ENCODE assay signal across 27 cellular contexts in the genomic region with DNA sequence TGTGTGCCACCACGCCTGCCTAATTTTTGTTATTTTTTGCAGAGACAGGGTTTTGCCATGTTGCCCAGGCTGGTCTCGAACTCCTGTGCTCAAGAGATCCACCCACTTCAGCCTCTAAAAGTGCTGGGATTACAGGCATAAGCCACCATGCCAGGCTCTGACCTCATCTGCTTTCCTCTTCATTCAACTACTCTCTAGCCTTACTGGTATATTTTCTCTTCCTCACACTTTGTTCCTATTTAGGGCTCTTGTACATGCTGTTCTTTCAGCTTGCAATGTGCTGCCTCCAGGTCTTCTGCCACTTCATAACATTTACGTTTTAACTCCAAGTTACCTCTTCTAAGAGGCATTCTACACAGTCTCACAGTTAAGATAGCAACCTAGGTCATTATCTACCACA. TPM values are rescaled to one million over a fixed set of nuclear protein-coding genes. Genes with fewer than 3 reads are reported as not detected.
DNase-seq lines count a peak whose midpoint lies in the region; ATAC-seq and TF ChIP-seq lines count a peak whose summit lies in the region.
"Had no signal": no experiment of that assay in that cellular context is flagged by ENCODE, and none has a peak within 500 bp of the region (broad histone marks: within the 10 kb centered on the region; RNA-seq: fewer than 3 reads in every experiment).

No MANE protein-coding gene starts in this region.

- peaks cover 32% of the 10 kb centered on the region for H3K4me1 ChIP-seq in psoas muscle
- H3K4me1 ChIP-seq: Peyer's patch had no signal

- no peak overlapping the region for H3K4me3 ChIP-seq in psoas muscle
- H3K4me3 ChIP-seq: GM23248, ovary, Peyer's patch, right lobe of liver, transverse colon had no signal

- 54 to 83% (median 68%) methylated on average over 3 of the region's 3 CpGs for WGBS in psoas muscle, 3 donors

- peaks cover 9 to 13% of the 10 kb centered on the region in 2 donors for H3K4me1 Mint-ChIP-seq in natural killer cell treated with Interleukin-12 subunit alpha and Interleukin-12 subunit beta and Interleukin-15 and Interleukin-18, amount 100 ng/mL, for 72 hours (ENCODE audit: low read depth in 2 of 2)
- H3K4me1 Mint-ChIP-seq in stimulated activated effector memory CD8-positive, alpha-beta T cell treated with anti-CD3 and anti-CD28 coated beads, Interleukin-12 subunit alpha, Interleukin-12 subunit beta, amount 100 ng/mL, for 72 hours: peaks cover 33% of the 10 kb centered on the region

- intact Hi-C loops in left ventricle myocardium superior (cut with micrococcal nuclease) (no loop called here), psoas muscle (cut with DNase I) (no loop called here)

- TF ChIP-seq CTCF in psoas muscle (IDR thresholded peaks at IDR 0.05): no peak

- H3K9me3 ChIP-seq in psoas muscle: no peaks in the 10 kb centered on the region
- H3K9me3 ChIP-seq: ovary, Peyer's patch, right lobe of liver, transverse colon had no signal

- no peaks in the 10 kb centered on the region for H3K27me3 ChIP-seq in psoas muscle (ENCODE audit: insufficient read depth in 3 of 3, low read length in 2 of 3)
- H3K27me3 ChIP-seq: ovary, Peyer's patch, right lobe of liver, transverse colon had no signal

- no peaks in the 10 kb centered on the region for H3K27me3 Mint-ChIP-seq in natural killer cell treated with Interleukin-12 subunit alpha and Interleukin-12 subunit beta and Interleukin-15 and Interleukin-18, amount 100 ng/mL, for 72 hours

- no peaks in the 10 kb centered on the region for H3K36me3 Mint-ChIP-seq in natural killer cell treated with Interleukin-12 subunit alpha and Interleukin-12 subunit beta and Interleukin-15 and Interleukin-18, amount 100 ng/mL, for 72 hours
- H3K36me3 Mint-ChIP-seq in stimulated activated effector memory CD8-positive, alpha-beta T cell treated with anti-CD3 and anti-CD28 coated beads, Interleukin-12 subunit alpha, Interleukin-12 subunit beta, amount 100 ng/mL, for 72 hours: no peaks in the 10 kb centered on the region
- H3K36me3 Mint-ChIP-seq: natural killer cell had no signal

- peaks cover 3% of the 10 kb centered on the region for H3K9me3 Mint-ChIP-seq in natural killer cell treated with Interleukin-12 subunit alpha and Interleukin-12 subunit beta and Interleukin-15 and Interleukin-18, amount 100 ng/mL, for 72 hours
- no peaks in the 10 kb centered on the region for H3K9me3 Mint-ChIP-seq in stimulated activated effector memory CD8-positive, alpha-beta T cell treated with anti-CD3 and anti-CD28 coated beads, Interleukin-12 subunit alpha, Interleukin-12 subunit beta, amount 100 ng/mL, for 72 hours
- H3K9me3 Mint-ChIP-seq: activated naive CD4-positive, alpha-beta T cell treated with anti-CD3 and anti-CD28 coated beads for 36 hours; activated T-cell treated with anti-CD3 and anti-CD28 coated beads, Interleukin-2, amount 50 U/mL, for 4 hours; natural killer cell; T-helper 1 cell treated with Interleukin-12 subunit alpha and Interleukin-12 subunit beta and Interleukin-4 antibody, amounts not matched to agents 30 μg/mL and 1 μg/mL, for 36 hours had no signal

- peak overlapping the region; percentile 66 for H3K27ac ChIP-seq in caudate nucleus (ENCODE audit: low read depth, low read length)
- H3K27ac ChIP-seq in psoas muscle: peak overlapping the region; percentile 31
- H3K27ac ChIP-seq: GM23248, ovary, Peyer's patch, right lobe of liver, transverse colon had no signal

- no peak overlapping the region for H3K4me3 Mint-ChIP-seq in natural killer cell treated with Interleukin-12 subunit alpha and Interleukin-12 subunit beta and Interleukin-15 and Interleukin-18, amount 100 ng/mL, for 72 hours
- no peak overlapping the region for H3K4me3 Mint-ChIP-seq in stimulated activated effector memory CD8-positive, alpha-beta T cell treated with anti-CD3 and anti-CD28 coated beads, Interleukin-12 subunit alpha, Interleukin-12 subunit beta, amount 100 ng/mL, for 72 hours
- H3K4me3 Mint-ChIP-seq: activated naive CD4-positive, alpha-beta T cell treated with anti-CD3 and anti-CD28 coated beads for 36 hours; activated T-cell treated with anti-CD3 and anti-CD28 coated beads, Interleukin-2, amount 50 U/mL, for 4 hours; natural killer cell; T-helper 1 cell treated with Interleukin-12 subunit alpha and Interleukin-12 subunit beta and Interleukin-4 antibody, amounts not matched to agents 30 μg/mL and 1 μg/mL, for 36 hours had no signal

- peak; percentile 94 for ATAC-seq in left ventricle myocardium superior
- ATAC-seq in psoas muscle: peak in 3 of 4 donors; percentile 85 to 95 (median 92)
- ATAC-seq in natural killer cell treated with Interleukin-12 subunit alpha and Interleukin-12 subunit beta and Interleukin-15 and Interleukin-18, amount 100 ng/mL, for 72 hours: no peak
- no peak for ATAC-seq in HG03097 (IDR thresholded peaks at IDR 0.05; ENCODE audit: low FRiP score, unreplicated experiment)
- no peak for ATAC-seq in stimulated activated effector memory CD8-positive, alpha-beta T cell treated with anti-CD3 and anti-CD28 coated beads, Interleukin-12 subunit alpha, Interleukin-12 subunit beta, amount 100 ng/mL, for 72 hours
- no peak for ATAC-seq in HG03442 (IDR thresholded peaks at IDR 0.05; ENCODE audit: unreplicated experiment)
- ATAC-seq: activated T-cell treated with anti-CD3 and anti-CD28 coated beads, Interleukin-2, amount 50 U/mL, for 4 hours; natural killer cell; stimulated activated naive CD8-positive, alpha-beta T cell treated with anti-CD3 and anti-CD28 coated beads, Interleukin-15, Interleukin-2, amounts not matched to agents 100 U/mL and 50 U/mL, for 24 hours had no signal

- H3K36me3 ChIP-seq in psoas muscle (ENCODE audit: insufficient read depth in 1 of 2, low read depth in 1 of 2): peaks cover 0 to 6% of the 10 kb centered on the region in 2 donors
- H3K36me3 ChIP-seq: ovary, Peyer's patch, right lobe of liver, transverse colon had no signal

- H3K27ac Mint-ChIP-seq in natural killer cell treated with Interleukin-12 subunit alpha and Interleukin-12 subunit beta and Interleukin-15 and Interleukin-18, amount 100 ng/mL, for 72 hours: no peak overlapping the region
- no peak overlapping the region for H3K27ac Mint-ChIP-seq in stimulated activated effector memory CD8-positive, alpha-beta T cell treated with anti-CD3 and anti-CD28 coated beads, Interleukin-12 subunit alpha, Interleukin-12 subunit beta, amount 100 ng/mL, for 72 hours
- H3K27ac Mint-ChIP-seq: activated naive CD4-positive, alpha-beta T cell treated with anti-CD3 and anti-CD28 coated beads for 36 hours; natural killer cell; T-helper 1 cell treated with Interleukin-12 subunit alpha and Interleukin-12 subunit beta and Interleukin-4 antibody, amounts not matched to agents 30 μg/mL and 1 μg/mL, for 36 hours had no signal

- DNase-seq in Ammon's horn (ENCODE audit: low spot score) (peak; percentile 31), caudate nucleus (lab: John Stamatoyannopoulos, UW) (peak in 8 of 61 donors; percentile 3 to 77 (median 14)), left ventricle myocardium superior (peak; percentile 39), psoas muscle (peak in 1 of 2 donors; percentile 65)
- no peak for DNase-seq in natural killer cell treated with Interleukin-12 subunit alpha and Interleukin-12 subunit beta and Interleukin-15 and Interleukin-18, amount 100 ng/mL, for 72 hours (ENCODE audit: low spot score)
- no peak for DNase-seq in stimulated activated effector memory CD8-positive, alpha-beta T cell treated with anti-CD3 and anti-CD28 coated beads, Interleukin-12 subunit alpha, Interleukin-12 subunit beta, amount 100 ng/mL, for 72 hours (ENCODE audit: low spot score in 2 of 2)
- DNase-seq: activated CD4-positive, alpha-beta T cell treated with anti-CD3 and anti-CD28 coated beads for 4 hours; activated CD8-positive, alpha-beta memory T cell treated with anti-CD3 and anti-CD28 coated beads for 24 hours; activated naive CD4-positive, alpha-beta T cell treated with anti-CD3 and anti-CD28 coated beads for 36 hours; activated T-cell treated with anti-CD3 and anti-CD28 coated beads, Interleukin-2, amount 50 U/mL, for 4 hours; AML-193; amniotic stem cell; COR-L47; cortex of kidney; GF-D8; GM23248; natural killer cell; NCI-H1436; NCI-H510A treated with DMSO at 0.1 percent for 48 hours; ovary; Peyer's patch; right lobe of liver; stimulated activated naive CD8-positive, alpha-beta T cell treated with anti-CD3 and anti-CD28 coated beads, Interleukin-15, Interleukin-2, amounts not matched to agents 100 U/mL and 50 U/mL, for 24 hours; transverse colon had no signal

RNA-seq across cellular contexts. Expression of a gene that starts 34.9 kb away (rescaled TPM):
- total RNA-seq in left ventricle myocardium superior (33.3 TPM), psoas muscle (10 to 100 TPM; 14.6 to 46.3 (median 24.5) TPM)
- polyA plus RNA-seq in psoas muscle: 10 to 100 TPM in 2 of 3 donors, 1 to 10 TPM in 1; 5.8 to 39.1 (median 18.1) TPM
- 10 to 100 TPM; 22.8 to 42.7 TPM for total RNA-seq in natural killer cell treated with Interleukin-12 subunit alpha and Interleukin-12 subunit beta and Interleukin-15 and Interleukin-18, amount 100 ng/mL, for 72 hours

Comparison
In these comparisons a context has a peak if more than half of its experiments do, and no peak if none do; other contexts are left out.
1. DNase-seq: peak in Ammon's horn (single experiment) and left ventricle myocardium superior (single experiment); none in natural killer cell treated with Interleukin-12 subunit alpha and Interleukin-12 subunit beta and Interleukin-15 and Interleukin-18, amount 100 ng/mL, for 72 hours (single experiment) and stimulated activated effector memory CD8-positive, alpha-beta T cell treated with anti-CD3 and anti-CD28 coated beads, Interleukin-12 subunit alpha, Interleukin-12 subunit beta, amount 100 ng/mL, for 72 hours (0 of 2).
2. ATAC-seq: peak in left ventricle myocardium superior (single experiment) and psoas muscle (3 of 4); none in natural killer cell treated with Interleukin-12 subunit alpha and Interleukin-12 subunit beta and Interleukin-15 and Interleukin-18, amount 100 ng/mL, for 72 hours (0 of 2), HG03097 (single experiment), stimulated activated effector memory CD8-positive, alpha-beta T cell treated with anti-CD3 and anti-CD28 coated beads, Interleukin-12 subunit alpha, Interleukin-12 subunit beta, amount 100 ng/mL, for 72 hours (single experiment) and HG03442 (single experiment).